9 cellular contexts compared by ENCODE assay signal in genomic region chr10:89296227-89296648, GRCh38. TPM values are rescaled to one million over a fixed set of nuclear protein-coding genes. Genes with fewer than 3 reads are reported as not detected.
DNase-seq lines count a peak whose midpoint lies in the region; ATAC-seq lines count a peak whose summit lies in the region.
"Had no signal": no experiment of that assay in that cellular context is flagged by ENCODE, and none has a peak within 500 bp of the region (broad histone marks: within the 10 kb centered on the region; RNA-seq: fewer than 3 reads in every experiment).

No MANE protein-coding gene starts in this region.

- no peaks in the 10 kb centered on the region for H3K9me3 Mint-ChIP-seq in dendritic cell treated with granulocyte-macrophage colony-stimulating factor and Interleukin-4, amounts not matched to agents 40 ng/mL and 50 ng/mL, for 4 days

- no peaks in the 10 kb centered on the region for H3K36me3 Mint-ChIP-seq in dendritic cell treated with granulocyte-macrophage colony-stimulating factor and Interleukin-4, amounts not matched to agents 40 ng/mL and 50 ng/mL, for 4 days (ENCODE audit: low read depth)

- DNase-seq in AG20443 (ENCODE audit: low spot score) (peak; percentile 29), LHCN-M2 (ENCODE audit: low read depth) (peak; percentile 51), myocyte (ENCODE audit: low read depth) (peak; percentile 58), HK-2 (ENCODE audit: unreplicated experiment) (no peak)
- DNase-seq: activated naive CD4-positive, alpha-beta T cell treated with anti-CD3 and anti-CD28 coated beads for 36 hours had no signal

- H3K4me1 Mint-ChIP-seq in dendritic cell treated with granulocyte-macrophage colony-stimulating factor and Interleukin-4, amounts not matched to agents 40 ng/mL and 50 ng/mL, for 4 days (ENCODE audit: low read depth): peaks cover 39% of the 10 kb centered on the region

- peak overlapping the region; percentile 80 for H3K27ac Mint-ChIP-seq in dendritic cell treated with granulocyte-macrophage colony-stimulating factor and Interleukin-4, amounts not matched to agents 40 ng/mL and 50 ng/mL, for 4 days
- H3K27ac Mint-ChIP-seq: activated naive CD4-positive, alpha-beta T cell treated with anti-CD3 and anti-CD28 coated beads for 36 hours had no signal

- ATAC-seq in GM21576 (IDR thresholded peaks at IDR 0.05; ENCODE audit: unreplicated experiment) (no peak), GM18502 (IDR thresholded peaks at IDR 0.05; ENCODE audit: poor library complexity, unreplicated experiment) (no peak), HG02763 (IDR thresholded peaks at IDR 0.05; ENCODE audit: unreplicated experiment) (no peak)

- intact Hi-C loops in dendritic cell treated with granulocyte-macrophage colony-stimulating factor and Interleukin-4, amounts not matched to agents 40 ng/mL and 50 ng/mL, for 4 days (cut with micrococcal nuclease): no loop called here

- no peaks in the 10 kb centered on the region for H3K27me3 Mint-ChIP-seq in dendritic cell treated with granulocyte-macrophage colony-stimulating factor and Interleukin-4, amounts not matched to agents 40 ng/mL and 50 ng/mL, for 4 days

- H3K4me3 Mint-ChIP-seq in dendritic cell treated with granulocyte-macrophage colony-stimulating factor and Interleukin-4, amounts not matched to agents 40 ng/mL and 50 ng/mL, for 4 days: peak overlapping the region; percentile 39
- H3K4me3 Mint-ChIP-seq: activated naive CD4-positive, alpha-beta T cell treated with anti-CD3 and anti-CD28 coated beads for 36 hours had no signal

RNA-seq across cellular contexts. Expression of gene IFIT2, which starts 5.6 kb away (rescaled TPM):
- total RNA-seq in LHCN-M2 (2014; rRNA removed): 3.9 and 9.0 TPM in 2 replicates
- 1.6 TPM for polyA plus RNA-seq in LHCN-M2 (2012)
- 4.5 and 7.1 TPM in 2 replicates for total RNA-seq in myocyte
- 3.0 TPM for polyA plus RNA-seq in myocyte (2012)

RNA-seq across cellular contexts. Expression of gene IFIT3, which starts 31.6 kb away (rescaled TPM):
- total RNA-seq in LHCN-M2 (2014; rRNA removed) (15.6 and 32.0 TPM in 2 replicates), myocyte (12.3 and 21.8 TPM in 2 replicates)
- polyA plus RNA-seq in LHCN-M2 (2012): 7.3 TPM
- 5.3 TPM for polyA plus RNA-seq in myocyte (2012)

RNA-seq across cellular contexts. Expression of gene LIPA, which starts 44.7 kb away (rescaled TPM):
- total RNA-seq in LHCN-M2 (2014; rRNA removed): 53.5 and 55.6 TPM in 2 replicates
- polyA plus RNA-seq in LHCN-M2 (2012): 30.3 TPM
- total RNA-seq in myocyte: 36.3 and 45.4 TPM in 2 replicates
- 28.4 TPM for polyA plus RNA-seq in myocyte (2012)
